In genomic region chr2:218216674-218217365, GRCh38 we compare ENCODE assay signal across 8 cellular contexts. TPM values are rescaled to one million over a fixed set of nuclear protein-coding genes. Genes with fewer than 3 reads are reported as not detected.
DNase-seq lines count a peak whose midpoint lies in the region; ATAC-seq and TF ChIP-seq lines count a peak whose summit lies in the region.

Gene ARPC2, plus strand, starts transcription at chr2:218217189. Its CDS starts 282 bp downstream, at chr2:218217471.

- H3K27me3 ChIP-seq in PC-3 (ENCODE audit: low read length) = no peaks in the 10 kb centered on the region
- H3K27me3 ChIP-seq in mononuclear cell (ENCODE audit: insufficient read depth, low read length) = no peaks in the 10 kb centered on the region

- H3K9me3 ChIP-seq in PC-3 (ENCODE audit: low read length) (no peaks in the 10 kb centered on the region), mononuclear cell (ENCODE audit: low read depth, low read length) (no peaks in the 10 kb centered on the region)

- TF ChIP-seq CTCF in PC-3 (conservative IDR thresholded peaks at IDR 0.05; ENCODE audit: low read depth, low read length) = no peak

- H3K4me3 Mint-ChIP-seq in IgD-negative memory B cell = peak within 1 kb of the TSS; percentile 90 to 98 (median 96)

- peaks cover 8% of the 10 kb centered on the region; the same call in 1 of the 2 replicates for H3K36me3 ChIP-seq in PC-3 (ENCODE audit: low read depth, low read length)

- POLR2A ChIA-PET in PC-3 (lab: Charles Lee; ENCODE audit: unreplicated experiment) = interaction anchor here (0.7 kb wide), 1 partner anchor 54 kb away, joined by 4 read pairs; the partner anchor contains the start of gene PNKD

- peak within 1 kb of the TSS; percentile 92 for H2AFZ ChIP-seq in PC-3 (ENCODE audit: low read length)

- no peaks in the 10 kb centered on the region for H3K9me3 Mint-ChIP-seq in IgD-negative memory B cell

- DNase-seq in DMS 273 treated with DMSO at 0.1 percent for 48 hours (lab: John Stamatoyannopoulos, UW) (peak; percentile 67), PC-3 (peak; percentile 95), activated T-cell treated with anti-CD3 and anti-CD28 coated beads for 48 hours (ENCODE audit: low read depth) (peak; percentile 96), epithelial cell of prostate (ENCODE audit: low read depth, low spot score) (peak; percentile 54)
- DNase-seq in stimulated activated CD8-positive, alpha-beta memory T cell treated with anti-CD3 and anti-CD28 coated beads, Interleukin-2, amount 100 ng/mL, for 48 hours (ENCODE audit: low read depth in 2 of 2) = peak; percentile 94 to 95

- CTCF ChIA-PET in PC-3 (lab: Charles Lee) = no interaction called here

- peaks cover 26% of the 10 kb centered on the region for H3K4me1 ChIP-seq in PC-3 (ENCODE audit: insufficient read depth, low read length)
- H3K4me1 ChIP-seq in mononuclear cell (ENCODE audit: insufficient read depth, low read length) = peaks cover 45% of the 10 kb centered on the region

- ATAC-seq in GM21529 (IDR thresholded peaks at IDR 0.05; ENCODE audit: unreplicated experiment) = peak; percentile 64
- ATAC-seq in PC-3 = peak; percentile 81

- peak within 1 kb of the TSS; percentile 85 for H3K4me2 ChIP-seq in PC-3 (ENCODE audit: low read length)

- peak within 1 kb of the TSS; percentile 100 for H3K4me3 ChIP-seq in PC-3 (ENCODE audit: low read length)
- H3K4me3 ChIP-seq in mononuclear cell (ENCODE audit: low read length) = peak within 1 kb of the TSS; percentile 99

- H3K9me2 ChIP-seq in PC-3 (replicated peaks; ENCODE audit: low read length) = no peaks in the 10 kb centered on the region

- no peaks in the 10 kb centered on the region for H3K27me3 Mint-ChIP-seq in IgD-negative memory B cell

- H3K36me3 Mint-ChIP-seq in IgD-negative memory B cell = no peaks in the 10 kb centered on the region

- H3K4me1 Mint-ChIP-seq in IgD-negative memory B cell = peaks cover 29 to 36% (median 32%) of the 10 kb centered on the region in 3 donors

- peak within 1 kb of the TSS; percentile 81 to 96 (median 87) for H3K27ac Mint-ChIP-seq in IgD-negative memory B cell

- H4K20me1 ChIP-seq in PC-3 (ENCODE audit: low read length) = peaks cover 20% of the 10 kb centered on the region

- H3F3A ChIP-seq in PC-3 (ENCODE audit: low read length, unreplicated experiment) = no peaks in the 10 kb centered on the region

- peak within 1 kb of the TSS; percentile 43 for H3K27ac ChIP-seq in PC-3 (ENCODE audit: low read length)
- H3K27ac ChIP-seq in epithelial cell of prostate = peak within 1 kb of the TSS; percentile 95

- intact Hi-C loops in PC-3 (cut with micrococcal nuclease) = loop anchor here (1.0 kb wide), 1 partner anchor 31 kb away; no protein-coding TSS in a partner anchor

- no TSS peak for BruUV-seq in PC-3 (replicated peaks; lab: Mats Ljungman, UMichigan)

- peak within 1 kb of the TSS; percentile 92 for H3K9ac ChIP-seq in PC-3 (ENCODE audit: low read length)

- peaks cover 52% of the 10 kb centered on the region for H3K79me2 ChIP-seq in PC-3 (ENCODE audit: low read length)

RNA-seq across cellular contexts. Expression of gene ARPC2, which starts in this region (rescaled TPM):
- polyA plus RNA-seq in IgD-negative memory B cell = 862 TPM
- 210 and 213 TPM in 2 replicates for total RNA-seq in PC-3 (2014; rRNA removed)
- total RNA-seq in mononuclear cell = 551 TPM

Comparison
In these comparisons a context has a peak if more than half of its experiments do, and no peak if none do; other contexts are left out.
1. Peak in every context shown above with its lines: DNase-seq, ATAC-seq, H3K4me3 ChIP-seq and H3K27ac ChIP-seq.